14 cellular contexts compared by ENCODE assay signal in genomic region chr1:147626739-147627138, GRCh38. TPM values are rescaled to one million over a fixed set of nuclear protein-coding genes. Genes with fewer than 3 reads are reported as not detected.
DNase-seq lines count a peak whose midpoint lies in the region; ATAC-seq and TF ChIP-seq lines count a peak whose summit lies in the region.
"Had no signal": no experiment of that assay in that cellular context is flagged by ENCODE, and none has a peak within 500 bp of the region (broad histone marks: within the 10 kb centered on the region; RNA-seq: fewer than 3 reads in every experiment).

No MANE protein-coding gene starts in this region.

- H3K4me3 Mint-ChIP-seq in chondrocyte (ENCODE audit: unreplicated experiment) (no peak overlapping the region), endothelial cell (ENCODE audit: unreplicated experiment) (no peak overlapping the region)

- no peaks in the 10 kb centered on the region for H3K9me2 ChIP-seq in hepatocyte (replicated peaks; ENCODE audit: insufficient read depth)

- DNase-seq in COR-L47 (lab: John Stamatoyannopoulos, UW), result peak; percentile 40
- DNase-seq in NCI-H1092 (lab: John Stamatoyannopoulos, UW), result peak; percentile 28
- peak; percentile 99 for DNase-seq in NCI-H345 treated with DMSO at 0.1 percent for 48 hours (lab: John Stamatoyannopoulos, UW; ENCODE audit: unreplicated experiment)
- DNase-seq in hepatocyte (ENCODE audit: low spot score), result no peak
- no peak for DNase-seq in chondrocyte (ENCODE audit: low spot score)
- no peak for DNase-seq in NCI-H82 treated with DMSO at 0.1 percent for 48 hours (lab: John Stamatoyannopoulos, UW; ENCODE audit: unreplicated experiment)
- no peak for DNase-seq in endothelial cell (ENCODE audit: low spot score)
- DNase-seq: NCI-H446 treated with DMSO at 0.1 percent for 48 hours, SIG-M5 had no signal

- peak overlapping the region; percentile 67 for H3K27ac ChIP-seq in hepatocyte
- H3K27ac ChIP-seq: adrenal gland, gastroesophageal sphincter had no signal

- 56% methylated on average over 5 of the region's 5 CpGs for WGBS in hepatocyte (ENCODE audit: low lambda C conversion rate, missing lambda C conversion rate)

- peaks cover 15% of the 10 kb centered on the region for H3K4me1 ChIP-seq in hepatocyte (ENCODE audit: insufficient read depth)

- H3K27me3 Mint-ChIP-seq in chondrocyte (ENCODE audit: low read depth) (no peaks in the 10 kb centered on the region), endothelial cell (ENCODE audit: unreplicated experiment) (peaks cover 4% of the 10 kb centered on the region)
- H3K27me3 Mint-ChIP-seq: CD4-positive, alpha-beta memory T cell; progenitor cell of endocrine pancreas had no signal

- no peaks in the 10 kb centered on the region for H3K27me3 ChIP-seq in hepatocyte
- H3K27me3 ChIP-seq: adrenal gland, gastroesophageal sphincter had no signal

- H3K4me2 ChIP-seq in hepatocyte, result peak overlapping the region; percentile 63

- H3K36me3 Mint-ChIP-seq in chondrocyte (ENCODE audit: low read depth), result peaks cover 7% of the 10 kb centered on the region
- H3K36me3 Mint-ChIP-seq in endothelial cell (ENCODE audit: low read depth, unreplicated experiment), result peaks cover 17% of the 10 kb centered on the region

- no peaks in the 10 kb centered on the region for H3K36me3 ChIP-seq in hepatocyte (replicated peaks; ENCODE audit: insufficient read depth, low read depth)

- H3K27ac Mint-ChIP-seq in chondrocyte (ENCODE audit: unreplicated experiment) (no peak overlapping the region), endothelial cell (ENCODE audit: unreplicated experiment) (no peak overlapping the region)

- TF ChIP-seq CTCF in hepatocyte (IDR thresholded peaks at IDR 0.05; ENCODE audit: poor library complexity), result no peak
- TF ChIP-seq CTCF in chondrocyte (IDR thresholded peaks at IDR 0.05), result no peak
- TF ChIP-seq CTCF in endothelial cell (IDR thresholded peaks at IDR 0.05; ENCODE audit: unreplicated experiment), result no peak

- no peaks in the 10 kb centered on the region for H3K9me3 Mint-ChIP-seq in chondrocyte (ENCODE audit: low read depth)
- no peaks in the 10 kb centered on the region for H3K9me3 Mint-ChIP-seq in endothelial cell (ENCODE audit: unreplicated experiment)
- H3K9me3 Mint-ChIP-seq: CD4-positive, alpha-beta memory T cell had no signal

- H2AFZ ChIP-seq in hepatocyte, result no peak overlapping the region

- peaks cover 16% of the 10 kb centered on the region for H3K4me1 Mint-ChIP-seq in chondrocyte (ENCODE audit: low read depth)
- peaks cover 17% of the 10 kb centered on the region for H3K4me1 Mint-ChIP-seq in endothelial cell (ENCODE audit: unreplicated experiment)

- no peak overlapping the region for H3K4me3 ChIP-seq in hepatocyte
- H3K4me3 ChIP-seq: adrenal gland, gastroesophageal sphincter had no signal

- no peaks in the 10 kb centered on the region for H3K79me2 ChIP-seq in hepatocyte

- no peaks in the 10 kb centered on the region for H4K20me1 ChIP-seq in hepatocyte (ENCODE audit: insufficient read depth, poor library complexity, severe bottlenecking)

- ATAC-seq in GM21717 (IDR thresholded peaks at IDR 0.05; ENCODE audit: unreplicated experiment), result no peak

- no peaks in the 10 kb centered on the region for H3K9me3 ChIP-seq in hepatocyte (ENCODE audit: low read depth)
- H3K9me3 ChIP-seq: adrenal gland, gastroesophageal sphincter had no signal

RNA-seq across cellular contexts. Expression of gene ACP6, which starts 43.6 kb away (rescaled TPM):
- total RNA-seq in hepatocyte, result 14.2 and 16.8 TPM in 2 replicates
- 29.9 and 47.1 TPM in 2 replicates for polyA plus RNA-seq in hepatocyte
- 7.2 to 10.8 TPM (median 9.6 TPM) in 3 replicates for total RNA-seq in chondrocyte
- total RNA-seq in endothelial cell (ENCODE audit: unreplicated experiment), result 19.2 TPM

Comparison
In these comparisons a context has a peak if more than half of its experiments do, and no peak if none do; other contexts are left out.
1. DNase-seq: peak in COR-L47 (single experiment), NCI-H1092 (single experiment) and NCI-H345 treated with DMSO at 0.1 percent for 48 hours (single experiment); none in hepatocyte (single experiment), chondrocyte (single experiment), NCI-H82 treated with DMSO at 0.1 percent for 48 hours (single experiment) and endothelial cell (single experiment).